Comparison of ENCODE assay signal across 2 cellular contexts in the genomic region with DNA sequence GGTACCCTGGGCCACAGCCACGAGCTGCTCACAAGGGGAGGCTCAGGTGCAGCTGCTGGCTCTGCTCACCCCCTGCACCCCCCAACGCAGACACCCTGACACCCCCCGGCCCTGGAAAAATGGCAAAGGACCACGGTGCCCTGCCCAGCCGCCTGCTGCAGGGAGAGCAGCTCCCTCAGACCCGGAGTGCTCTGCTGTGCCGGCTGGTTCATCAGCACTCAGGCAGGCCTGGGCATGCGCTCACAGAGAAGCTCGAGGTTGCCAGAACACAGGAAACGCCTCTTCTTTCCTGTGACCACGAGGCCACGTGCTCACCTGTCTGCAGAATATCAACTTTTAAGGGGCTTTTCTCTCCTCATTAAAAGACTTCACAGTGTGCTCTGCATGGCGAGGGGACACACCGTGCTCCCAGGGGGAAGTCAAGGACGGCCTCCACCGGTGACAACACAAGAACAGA.
TF ChIP-seq lines count a peak whose summit lies in the region.

No MANE protein-coding gene starts in this region.

TF ChIP-seq in HEK293, 187 proteins besides CTCF, POLR2A, EP300 and RAD21:
- no peak for TF ChIP-seq ZNF292 (tag by site-specific recombination; IDR thresholded peaks at IDR 0.05; ENCODE audit: borderline replicate concordance, low read depth)
- peak; percentile 76 for TF ChIP-seq ZBTB17 (tag by site-specific recombination; IDR thresholded peaks at IDR 0.05)
- TF ChIP-seq ZNF394 (tag by site-specific recombination; IDR thresholded peaks at IDR 0.05; ENCODE audit: borderline replicate concordance), result peak; percentile 56; the same call in 1 of the 2 replicates
- TF ChIP-seq ZBTB8A (tag by site-specific recombination; IDR thresholded peaks at IDR 0.05), result peak; percentile 7; the same call in 1 of the 2 replicates
- peak; percentile 90 for TF ChIP-seq ZNF600 (tag by site-specific recombination; IDR thresholded peaks at IDR 0.05)
- TF ChIP-seq, protein P1, sequence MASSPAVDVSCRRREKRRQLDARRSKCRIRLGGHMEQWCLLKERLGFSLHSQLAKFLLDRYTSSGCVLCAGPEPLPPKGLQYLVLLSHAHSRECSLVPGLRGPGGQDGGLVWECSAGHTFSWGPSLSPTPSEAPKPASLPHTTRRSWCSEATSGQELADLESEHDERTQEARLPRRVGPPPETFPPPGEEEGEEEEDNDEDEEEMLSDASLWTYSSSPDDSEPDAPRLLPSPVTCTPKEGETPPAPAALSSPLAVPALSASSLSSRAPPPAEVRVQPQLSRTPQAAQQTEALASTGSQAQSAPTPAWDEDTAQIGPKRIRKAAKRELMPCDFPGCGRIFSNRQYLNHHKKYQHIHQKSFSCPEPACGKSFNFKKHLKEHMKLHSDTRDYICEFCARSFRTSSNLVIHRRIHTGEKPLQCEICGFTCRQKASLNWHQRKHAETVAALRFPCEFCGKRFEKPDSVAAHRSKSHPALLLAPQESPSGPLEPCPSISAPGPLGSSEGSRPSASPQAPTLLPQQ (tag by site-specific recombination; IDR thresholded peaks at IDR 0.05), result peak; percentile 61
- TF ChIP-seq, protein P2, sequence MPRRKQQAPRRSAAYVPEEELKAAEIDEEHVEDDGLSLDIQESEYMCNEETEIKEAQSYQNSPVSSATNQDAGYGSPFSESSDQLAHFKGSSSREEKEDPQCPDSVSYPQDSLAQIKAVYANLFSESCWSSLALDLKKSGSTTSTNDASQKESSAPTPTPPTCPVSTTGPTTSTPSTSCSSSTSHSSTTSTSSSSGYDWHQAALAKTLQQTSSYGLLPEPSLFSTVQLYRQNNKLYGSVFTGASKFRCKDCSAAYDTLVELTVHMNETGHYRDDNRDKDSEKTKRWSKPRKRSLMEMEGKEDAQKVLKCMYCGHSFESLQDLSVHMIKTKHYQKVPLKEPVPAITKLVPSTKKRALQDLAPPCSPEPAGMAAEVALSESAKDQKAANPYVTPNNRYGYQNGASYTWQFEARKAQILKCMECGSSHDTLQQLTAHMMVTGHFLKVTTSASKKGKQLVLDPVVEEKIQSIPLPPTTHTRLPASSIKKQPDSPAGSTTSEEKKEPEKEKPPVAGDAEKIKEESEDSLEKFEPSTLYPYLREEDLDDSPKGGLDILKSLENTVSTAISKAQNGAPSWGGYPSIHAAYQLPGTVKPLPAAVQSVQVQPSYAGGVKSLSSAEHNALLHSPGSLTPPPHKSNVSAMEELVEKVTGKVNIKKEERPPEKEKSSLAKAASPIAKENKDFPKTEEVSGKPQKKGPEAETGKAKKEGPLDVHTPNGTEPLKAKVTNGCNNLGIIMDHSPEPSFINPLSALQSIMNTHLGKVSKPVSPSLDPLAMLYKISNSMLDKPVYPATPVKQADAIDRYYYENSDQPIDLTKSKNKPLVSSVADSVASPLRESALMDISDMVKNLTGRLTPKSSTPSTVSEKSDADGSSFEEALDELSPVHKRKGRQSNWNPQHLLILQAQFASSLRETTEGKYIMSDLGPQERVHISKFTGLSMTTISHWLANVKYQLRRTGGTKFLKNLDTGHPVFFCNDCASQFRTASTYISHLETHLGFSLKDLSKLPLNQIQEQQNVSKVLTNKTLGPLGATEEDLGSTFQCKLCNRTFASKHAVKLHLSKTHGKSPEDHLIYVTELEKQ (tag by site-specific recombination; IDR thresholded peaks at IDR 0.05; ENCODE audit: borderline replicate concordance), result no peak
- peak; percentile 37; the same call in 1 of the 2 replicates for TF ChIP-seq SCRT2 (tag by site-specific recombination; IDR thresholded peaks at IDR 0.05)
- TF ChIP-seq, protein P3, sequence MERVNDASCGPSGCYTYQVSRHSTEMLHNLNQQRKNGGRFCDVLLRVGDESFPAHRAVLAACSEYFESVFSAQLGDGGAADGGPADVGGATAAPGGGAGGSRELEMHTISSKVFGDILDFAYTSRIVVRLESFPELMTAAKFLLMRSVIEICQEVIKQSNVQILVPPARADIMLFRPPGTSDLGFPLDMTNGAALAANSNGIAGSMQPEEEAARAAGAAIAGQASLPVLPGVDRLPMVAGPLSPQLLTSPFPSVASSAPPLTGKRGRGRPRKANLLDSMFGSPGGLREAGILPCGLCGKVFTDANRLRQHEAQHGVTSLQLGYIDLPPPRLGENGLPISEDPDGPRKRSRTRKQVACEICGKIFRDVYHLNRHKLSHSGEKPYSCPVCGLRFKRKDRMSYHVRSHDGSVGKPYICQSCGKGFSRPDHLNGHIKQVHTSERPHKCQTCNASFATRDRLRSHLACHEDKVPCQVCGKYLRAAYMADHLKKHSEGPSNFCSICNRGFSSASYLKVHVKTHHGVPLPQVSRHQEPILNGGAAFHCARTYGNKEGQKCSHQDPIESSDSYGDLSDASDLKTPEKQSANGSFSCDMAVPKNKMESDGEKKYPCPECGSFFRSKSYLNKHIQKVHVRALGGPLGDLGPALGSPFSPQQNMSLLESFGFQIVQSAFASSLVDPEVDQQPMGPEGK (tag by site-specific recombination; IDR thresholded peaks at IDR 0.05), result peak; percentile 22; the same call in 1 of the 2 replicates
- no peak for TF ChIP-seq ZNF660 (tag by site-specific recombination; IDR thresholded peaks at IDR 0.05)
- TF ChIP-seq, protein P4, sequence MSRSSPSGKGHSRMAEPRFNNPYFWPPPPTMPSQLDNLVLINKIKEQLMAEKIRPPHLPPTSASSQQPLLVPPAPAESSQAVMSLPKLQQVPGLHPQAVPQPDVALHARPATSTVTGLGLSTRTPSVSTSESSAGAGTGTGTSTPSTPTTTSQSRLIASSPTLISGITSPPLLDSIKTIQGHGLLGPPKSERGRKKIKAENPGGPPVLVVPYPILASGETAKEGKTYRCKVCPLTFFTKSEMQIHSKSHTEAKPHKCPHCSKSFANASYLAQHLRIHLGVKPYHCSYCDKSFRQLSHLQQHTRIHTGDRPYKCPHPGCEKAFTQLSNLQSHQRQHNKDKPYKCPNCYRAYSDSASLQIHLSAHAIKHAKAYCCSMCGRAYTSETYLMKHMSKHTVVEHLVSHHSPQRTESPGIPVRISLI (tag by site-specific recombination; IDR thresholded peaks at IDR 0.05), result 0 out of 2 replicates have a peak, but pooled peaks have one; percentile 35
- TF ChIP-seq SALL2 (tag by site-specific recombination; IDR thresholded peaks at IDR 0.05; ENCODE audit: borderline replicate concordance), result no peak

TF ChIP-seq in K562, 482 proteins besides CTCF, POLR2A, EP300 and RAD21:
- TF ChIP-seq SMARCB1 (IDR thresholded peaks at IDR 0.05; ENCODE audit: insufficient read length, low read depth) (no peak), ZFX (CRISPR knock-in tag; IDR thresholded peaks at IDR 0.05) (peak; percentile 33; the same call in 1 of the 2 replicates), RBM22 (IDR thresholded peaks at IDR 0.05; ENCODE audit: low read depth, low read length, poor library complexity, severe bottlenecking) (peak; percentile 36), ZNF143 (CRISPR knock-in tag; IDR thresholded peaks at IDR 0.05) (no peak), CBFB (CRISPR knock-in tag; IDR thresholded peaks at IDR 0.05) (peak; percentile 42; the same call in 1 of the 2 replicates), POLR2G (IDR thresholded peaks at IDR 0.05; ENCODE audit: low read depth, low read length) (peak; percentile 60; the same call in 1 of the 2 replicates), ZNF79 (CRISPR knock-in tag; IDR thresholded peaks at IDR 0.05; ENCODE audit: low read depth) (no peak)
